24 cellular contexts compared by ENCODE assay signal in the genomic region with DNA sequence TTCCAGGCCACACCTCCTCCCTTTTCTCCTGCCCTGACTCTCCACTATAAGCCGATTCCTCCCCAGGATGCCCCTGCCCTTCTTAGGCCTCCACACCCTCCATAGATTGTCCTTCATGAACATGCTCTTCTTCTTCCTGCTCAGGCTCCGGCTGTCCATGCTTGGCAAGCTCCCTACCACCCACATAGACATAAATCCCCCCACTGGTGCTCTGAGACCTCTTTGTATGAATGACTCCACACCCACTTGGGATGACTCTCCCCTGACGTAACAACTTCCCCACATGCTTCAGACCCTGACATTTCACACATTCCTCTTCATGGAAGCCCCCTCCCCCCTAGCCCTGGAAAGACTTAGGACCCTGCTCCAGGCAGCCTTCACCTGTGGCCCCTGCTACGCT.
"Had no signal": no experiment of that assay in that cellular context is flagged by ENCODE, and none has a peak within 500 bp of the region (broad histone marks: within the 10 kb centered on the region; RNA-seq: fewer than 3 reads in every experiment).

No MANE protein-coding gene starts in this region.

- H3K27ac ChIP-seq: coronary artery, dorsolateral prefrontal cortex, esophagus squamous epithelium, gastrocnemius medialis, heart right ventricle, left lung, lower lobe of right lung had no signal

- H3K36me3 ChIP-seq: esophagus squamous epithelium, gastrocnemius medialis, heart right ventricle, left lung, lower lobe of right lung had no signal

- H3K4me1 ChIP-seq: esophagus squamous epithelium, gastrocnemius medialis, heart right ventricle, left lung, lower lobe of right lung had no signal

- H3K4me3 ChIP-seq: coronary artery, dorsolateral prefrontal cortex, esophagus squamous epithelium, gastrocnemius medialis, heart right ventricle, left lung, lower lobe of right lung had no signal

- H3K27me3 ChIP-seq: esophagus squamous epithelium, gastrocnemius medialis had no signal

- DNase-seq: dermis blood vessel endothelial cell; dorsolateral prefrontal cortex; effector CD4-positive, alpha-beta T cell; effector memory CD4-positive, alpha-beta T cell; esophagus squamous epithelium; foreskin fibroblast; foreskin melanocyte; gastrocnemius medialis; glutamatergic neuron; head of caudate nucleus; heart right ventricle; hippocampal formation; left cardiac atrium; left lung; left ventricle myocardium superior; lower lobe of right lung; mesenchymal stem cell; midbrain; naive thymus-derived CD4-positive, alpha-beta T cell had no signal

- H3K9me3 ChIP-seq: esophagus squamous epithelium, gastrocnemius medialis, heart right ventricle, left lung, lower lobe of right lung had no signal

- ATAC-seq: gastrocnemius medialis; heart right ventricle; left cardiac atrium; left lung; left ventricle myocardium superior; lower lobe of right lung; naive thymus-derived CD4-positive, alpha-beta T cell had no signal

- FAIRE-seq: colon, endothelial cell of umbilical vein, islet of Langerhans, keratinocyte had no signal
